Comparison of ENCODE assay signal across 8 cellular contexts in the genomic region with DNA sequence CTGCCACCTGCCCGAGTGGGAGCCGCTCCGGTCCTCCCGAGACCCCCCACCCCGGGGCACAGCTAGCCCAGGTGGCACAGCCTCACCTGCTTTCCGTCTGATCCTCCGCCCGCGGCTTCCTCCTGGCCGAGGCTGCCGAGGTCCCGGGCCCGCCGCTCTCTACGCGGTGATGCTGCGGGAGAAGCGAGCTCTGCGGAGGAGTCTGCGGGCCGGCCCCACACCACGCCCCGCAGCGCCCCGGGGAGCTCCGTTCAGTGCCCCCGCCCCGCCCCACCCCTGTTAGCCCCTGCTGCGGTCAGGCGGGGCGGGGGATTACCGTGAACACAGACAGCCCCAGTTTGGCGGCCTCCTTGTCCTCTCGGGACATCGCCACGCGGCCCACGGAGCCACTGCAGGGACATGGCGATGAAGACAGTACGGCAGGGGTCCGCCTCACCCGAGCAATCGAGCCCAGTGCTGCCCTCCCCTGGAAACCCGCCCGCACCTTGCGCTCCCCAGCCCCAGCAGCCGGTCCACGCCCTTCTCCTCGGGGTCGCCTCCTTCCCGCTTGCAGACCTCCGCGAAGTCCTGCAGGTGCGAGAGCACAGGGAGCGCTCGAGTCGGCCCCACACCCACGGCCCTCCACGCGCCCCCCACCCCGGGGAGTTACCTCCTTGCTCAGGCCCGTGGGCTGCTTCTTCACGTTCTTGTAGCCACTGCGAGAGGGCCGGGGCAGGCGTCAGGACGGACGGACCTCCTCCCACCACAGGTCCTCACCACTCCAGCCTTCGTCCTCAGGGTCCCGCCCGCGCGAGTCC. TPM values are rescaled to one million over a fixed set of nuclear protein-coding genes. Genes with fewer than 3 reads are reported as not detected.
A peak's percentile ranks its signal among the peaks of the same experiment; 100 is the strongest.
DNase-seq lines count a peak whose midpoint lies in the region; ATAC-seq and TF ChIP-seq lines count a peak whose summit lies in the region.

No MANE protein-coding gene starts in this region.

- no peaks in the 10 kb centered on the region for H3K27me3 ChIP-seq in ovary

- H3K4me1 ChIP-seq in ovary (ENCODE audit: insufficient read depth): peaks cover 2% of the 10 kb centered on the region

- 6 to 12% (median 6%) methylated on average over 60 to 73 of the region's 73 CpGs for WGBS in ovary, 3 donors

- intact Hi-C loops in ovary (cut with DNase I): loop anchor here in 1 of 4 donors (5.0 kb wide), 1 partner anchor 1740 kb away; no protein-coding TSS in a partner anchor

- peak overlapping the region; percentile 80 to 86 for H3K27ac ChIP-seq in ovary

- H3K4me3 ChIP-seq in fibroblast of villous mesenchyme (ENCODE audit: low read depth, low read length) (peak overlapping the region; percentile 93), ovary (peak overlapping the region; percentile 89)

- no peaks in the 10 kb centered on the region for H3K36me3 ChIP-seq in ovary

- TF ChIP-seq EP300 in ovary (IDR thresholded peaks at IDR 0.05): no peak

- no peak for TF ChIP-seq POLR2A in ovary (IDR thresholded peaks at IDR 0.05)

- no peak for TF ChIP-seq CTCF in fibroblast of villous mesenchyme (IDR thresholded peaks at IDR 0.05; ENCODE audit: insufficient read depth, low read depth, low read length)
- no peak for TF ChIP-seq CTCF in ovary (IDR thresholded peaks at IDR 0.05)

- peak; percentile 15 for ATAC-seq in HG02678 (IDR thresholded peaks at IDR 0.05; ENCODE audit: unreplicated experiment)

- H3K9me3 ChIP-seq in ovary: no peaks in the 10 kb centered on the region

- DNase-seq in NCI-H1092 treated with DMSO at 0.1 percent for 48 hours (lab: John Stamatoyannopoulos, UW) (peak; percentile 53), NCI-H1092 (lab: John Stamatoyannopoulos, UW) (no peak), NCI-H2171 (lab: John Stamatoyannopoulos, UW) (peak; percentile 28), activated T-helper 1 cell treated with Interleukin-2 at 50 U/mL for 16 hours (ENCODE audit: low read depth) (peak; percentile 47), fibroblast of villous mesenchyme (ENCODE audit: low read depth) (peak; percentile 26), ovary (peak in 3 of 5 donors; percentile 63 to 66 (median 63)), NCI-H128 (lab: John Stamatoyannopoulos, UW; ENCODE audit: unreplicated experiment) (no peak)

RNA-seq across cellular contexts. Expression of gene C1orf35, which starts 0.9 kb away (rescaled TPM):
- total RNA-seq in fibroblast of villous mesenchyme (5.6 and 5.8 TPM in 2 replicates), ovary (10 to 100 TPM; 16.0 to 24.7 (median 21.0) TPM)
- 10 to 100 TPM in 1 of 2 donors, 1 to 10 TPM in 1; 2.8 to 29.3 TPM for polyA plus RNA-seq in ovary

RNA-seq across cellular contexts. Expression of gene MRPL55, which starts 6.9 kb away (rescaled TPM):
- total RNA-seq in fibroblast of villous mesenchyme (39.3 and 48.0 TPM in 2 replicates), ovary (10 to 100 TPM; 36.4 to 98.5 (median 43.3) TPM)
- polyA plus RNA-seq in ovary: 10 to 100 TPM; 14.6 to 87.5 TPM

RNA-seq across cellular contexts. Expression of gene ARF1, which starts 19.7 kb away (rescaled TPM):
- total RNA-seq in fibroblast of villous mesenchyme (262 and 339 TPM in 2 replicates), ovary (100 to 1,000 TPM; 209 to 345 (median 285) TPM)
- polyA plus RNA-seq in ovary: 100 to 1,000 TPM; 179 to 307 TPM

RNA-seq across cellular contexts. Expression of gene GUK1, which starts 37.9 kb away (rescaled TPM):
- total RNA-seq in fibroblast of villous mesenchyme: 367 and 380 TPM in 2 replicates
- 100 to 1,000 TPM; 129 to 256 (median 171) TPM for total RNA-seq in ovary
- polyA plus RNA-seq in ovary: 100 to 1,000 TPM in 1 of 2 donors, 10 to 100 TPM in 1; 17.7 to 228 TPM

RNA-seq across cellular contexts. Expression of gene GJC2, which starts 47.5 kb away (rescaled TPM):
- total RNA-seq in fibroblast of villous mesenchyme (2.6 and 3.9 TPM in 2 replicates), ovary (10 to 100 TPM in 2 of 7 donors, 1 to 10 TPM in 5; 2.2 to 12.6 (median 8.0) TPM)
- 1 to 10 TPM in 1 of 2 donors, under 1 TPM in 1; 0.18 to 2.3 TPM for polyA plus RNA-seq in ovary

Comparison
In these comparisons a context has a peak if more than half of its experiments do, and no peak if none do; other contexts are left out.
1. DNase-seq: peak in NCI-H1092 treated with DMSO at 0.1 percent for 48 hours (single experiment), NCI-H2171 (single experiment), activated T-helper 1 cell treated with Interleukin-2 at 50 U/mL for 16 hours (single experiment), fibroblast of villous mesenchyme (single experiment) and ovary (3 of 5); none in NCI-H1092 (single experiment) and NCI-H128 (single experiment).